Comparison of ENCODE assay signal across 25 cellular contexts in genomic region chr1:97936976-97937375, GRCh38. TPM values are rescaled to one million over a fixed set of nuclear protein-coding genes. Genes with fewer than 3 reads are reported as not detected.
DNase-seq lines count a peak whose midpoint lies in the region; ATAC-seq, FAIRE-seq and TF ChIP-seq lines count a peak whose summit lies in the region.
"Had no signal": no experiment of that assay in that cellular context is flagged by ENCODE, and none has a peak within 500 bp of the region (broad histone marks: within the 10 kb centered on the region; RNA-seq: fewer than 3 reads in every experiment).

No MANE protein-coding gene starts in this region.

- no peaks in the 10 kb centered on the region for H3K9me3 ChIP-seq in kidney (ENCODE audit: control insufficient read depth in 1 of 2, low read length in 2 of 2)
- H3K9me3 ChIP-seq: sigmoid colon, testis, uterus had no signal

- no peak overlapping the region for H3K9ac ChIP-seq in kidney (ENCODE audit: low read length in 2 of 2)

- H3K9me3 Mint-ChIP-seq in mesothelial cell of epicardium: peaks cover 3% of the 10 kb centered on the region
- H3K9me3 Mint-ChIP-seq: central memory CD8-positive, alpha-beta T cell; H9; naive thymus-derived CD8-positive, alpha-beta T cell had no signal

- no peaks in the 10 kb centered on the region for H3K4me1 ChIP-seq in kidney (ENCODE audit: control insufficient read depth in 1 of 2, insufficient read depth in 1 of 2, low read depth in 1 of 2, low read length in 2 of 2)
- H3K4me1 ChIP-seq: sigmoid colon, testis, uterus had no signal

- no peaks in the 10 kb centered on the region for H3K36me3 ChIP-seq in kidney (ENCODE audit: control insufficient read depth in 1 of 2, insufficient read depth in 2 of 2, low read length in 2 of 2)
- H3K36me3 ChIP-seq: sigmoid colon, uterus had no signal

- no peak overlapping the region for H3K27ac Mint-ChIP-seq in mesothelial cell of epicardium
- H3K27ac Mint-ChIP-seq: activated CD4-positive, alpha-beta T cell treated with anti-CD3 and anti-CD28 coated beads for 36 hours; activated naive CD4-positive, alpha-beta T cell treated with anti-CD3 and anti-CD28 coated beads, Interleukin-2, amount 10 ng/mL, durations not matched to agents 7 days and 5 days; CD4-positive, CD25-positive, alpha-beta regulatory T cell; H9 had no signal

- no peaks in the 10 kb centered on the region for H3K36me3 Mint-ChIP-seq in mesothelial cell of epicardium
- H3K36me3 Mint-ChIP-seq: CD4-positive, CD25-positive, alpha-beta regulatory T cell; naive thymus-derived CD8-positive, alpha-beta T cell had no signal

- ATAC-seq in GM21576 (IDR thresholded peaks at IDR 0.05; ENCODE audit: unreplicated experiment) (no peak), HG03378 (IDR thresholded peaks at IDR 0.05; ENCODE audit: unreplicated experiment) (no peak)
- ATAC-seq: activated CD4-positive, alpha-beta T cell treated with anti-CD3 and anti-CD28 coated beads for 36 hours; K562; left cardiac atrium; naive thymus-derived CD8-positive, alpha-beta T cell had no signal

- no peak overlapping the region for H3K4me3 Mint-ChIP-seq in mesothelial cell of epicardium
- H3K4me3 Mint-ChIP-seq: activated CD4-positive, alpha-beta T cell treated with anti-CD3 and anti-CD28 coated beads for 36 hours; activated naive CD4-positive, alpha-beta T cell treated with anti-CD3 and anti-CD28 coated beads, Interleukin-2, amount 10 ng/mL, durations not matched to agents 7 days and 5 days; CD4-positive, CD25-positive, alpha-beta regulatory T cell; central memory CD8-positive, alpha-beta T cell; H9; naive thymus-derived CD8-positive, alpha-beta T cell had no signal

- peak; percentile 14 for DNase-seq in NAMALWA (ENCODE audit: low spot score)
- DNase-seq in kidney: peak; percentile 4
- DNase-seq in superior temporal gyrus (ENCODE audit: extremely low spot score): peak; percentile 91
- DNase-seq in mesothelial cell of epicardium (ENCODE audit: low spot score in 2 of 2, unreplicated experiment in 2 of 2): no peak
- DNase-seq: activated CD4-positive, alpha-beta T cell treated with anti-CD3 and anti-CD28 coated beads for 36 hours; activated naive CD4-positive, alpha-beta T cell treated with anti-CD3 and anti-CD28 coated beads, Interleukin-2, amount 10 ng/mL, durations not matched to agents 7 days and 5 days; activated T-cell treated with anti-CD3 and anti-CD28 coated beads, Interleukin-2, amount 50 U/mL, for 48 hours; aorta; CD4-positive, CD25-positive, alpha-beta regulatory T cell; GDM1; H9; left cardiac atrium; naive thymus-derived CD8-positive, alpha-beta T cell; NCI-H748 treated with DMSO at 0.1 percent for 48 hours; SHP77 treated with DMSO at 0.1 percent for 48 hours; sigmoid colon; testis; uterus had no signal

- FAIRE-seq in kidney (lab: Jason Lieb, UNC): no peak
- FAIRE-seq: GM18507, K562 had no signal

- intact Hi-C loops in kidney (cut with DNase I): no loop called here

- H3K27ac ChIP-seq in cingulate gyrus (ENCODE audit: low read depth, low read length): peak overlapping the region; percentile 73
- H3K27ac ChIP-seq in kidney (ENCODE audit: low read depth in 2 of 2, low read length in 2 of 2): no peak overlapping the region
- H3K27ac ChIP-seq: foreskin keratinocyte, sigmoid colon, testis, uterus had no signal

- TF ChIP-seq CTCF in kidney (IDR thresholded peaks at IDR 0.05; ENCODE audit: borderline replicate concordance, extremely low read depth, insufficient read depth) (no peak), mesothelial cell of epicardium (IDR thresholded peaks at IDR 0.05; ENCODE audit: unreplicated experiment) (no peak)

- H3K4me3 ChIP-seq in kidney (ENCODE audit: low read length in 2 of 2): no peak overlapping the region
- H3K4me3 ChIP-seq: K562, sigmoid colon, testis, uterus had no signal

- no peaks in the 10 kb centered on the region for H3K4me1 Mint-ChIP-seq in mesothelial cell of epicardium
- H3K4me1 Mint-ChIP-seq: H9 had no signal

- peaks cover 4% of the 10 kb centered on the region for H3K27me3 Mint-ChIP-seq in mesothelial cell of epicardium (ENCODE audit: low read depth)
- H3K27me3 Mint-ChIP-seq: activated CD4-positive, alpha-beta T cell treated with anti-CD3 and anti-CD28 coated beads for 36 hours; central memory CD8-positive, alpha-beta T cell; naive thymus-derived CD8-positive, alpha-beta T cell had no signal

RNA-seq across cellular contexts. Expression of gene DPYD, which starts 16.1 kb away (rescaled TPM):
- total RNA-seq in kidney (41.6 TPM), mesothelial cell of epicardium (11.5 to 15.3 TPM (median 13.3 TPM) in 3 replicates)
- 4.9 TPM for polyA plus RNA-seq in kidney (ENCODE audit: insufficient read depth, low read depth, low replicate concordance)

Comparison
In these comparisons a context has a peak if more than half of its experiments do, and no peak if none do; other contexts are left out.
1. DNase-seq: peak in NAMALWA (single experiment), kidney (single experiment) and superior temporal gyrus (single experiment); none in mesothelial cell of epicardium (0 of 2).